1 cellular context compared by ENCODE assay signal in genomic region chr10:24396396-24396795, GRCh38.
TF ChIP-seq lines count a peak whose summit lies in the region.

No MANE protein-coding gene starts in this region.

TF ChIP-seq in WTC11, 78 proteins besides CTCF, POLR2A, EP300 and RAD21 (continued from another document):
- TF ChIP-seq, protein P1, sequence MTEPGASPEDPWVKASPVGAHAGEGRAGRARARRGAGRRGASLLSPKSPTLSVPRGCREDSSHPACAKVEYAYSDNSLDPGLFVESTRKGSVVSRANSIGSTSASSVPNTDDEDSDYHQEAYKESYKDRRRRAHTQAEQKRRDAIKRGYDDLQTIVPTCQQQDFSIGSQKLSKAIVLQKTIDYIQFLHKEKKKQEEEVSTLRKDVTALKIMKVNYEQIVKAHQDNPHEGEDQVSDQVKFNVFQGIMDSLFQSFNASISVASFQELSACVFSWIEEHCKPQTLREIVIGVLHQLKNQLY (CRISPR knock-in tag; IDR thresholded peaks at IDR 0.05): no peak
- TF ChIP-seq TCF7 (CRISPR knock-in tag; IDR thresholded peaks at IDR 0.05; ENCODE audit: low read depth): no peak
- TF ChIP-seq, protein P2, sequence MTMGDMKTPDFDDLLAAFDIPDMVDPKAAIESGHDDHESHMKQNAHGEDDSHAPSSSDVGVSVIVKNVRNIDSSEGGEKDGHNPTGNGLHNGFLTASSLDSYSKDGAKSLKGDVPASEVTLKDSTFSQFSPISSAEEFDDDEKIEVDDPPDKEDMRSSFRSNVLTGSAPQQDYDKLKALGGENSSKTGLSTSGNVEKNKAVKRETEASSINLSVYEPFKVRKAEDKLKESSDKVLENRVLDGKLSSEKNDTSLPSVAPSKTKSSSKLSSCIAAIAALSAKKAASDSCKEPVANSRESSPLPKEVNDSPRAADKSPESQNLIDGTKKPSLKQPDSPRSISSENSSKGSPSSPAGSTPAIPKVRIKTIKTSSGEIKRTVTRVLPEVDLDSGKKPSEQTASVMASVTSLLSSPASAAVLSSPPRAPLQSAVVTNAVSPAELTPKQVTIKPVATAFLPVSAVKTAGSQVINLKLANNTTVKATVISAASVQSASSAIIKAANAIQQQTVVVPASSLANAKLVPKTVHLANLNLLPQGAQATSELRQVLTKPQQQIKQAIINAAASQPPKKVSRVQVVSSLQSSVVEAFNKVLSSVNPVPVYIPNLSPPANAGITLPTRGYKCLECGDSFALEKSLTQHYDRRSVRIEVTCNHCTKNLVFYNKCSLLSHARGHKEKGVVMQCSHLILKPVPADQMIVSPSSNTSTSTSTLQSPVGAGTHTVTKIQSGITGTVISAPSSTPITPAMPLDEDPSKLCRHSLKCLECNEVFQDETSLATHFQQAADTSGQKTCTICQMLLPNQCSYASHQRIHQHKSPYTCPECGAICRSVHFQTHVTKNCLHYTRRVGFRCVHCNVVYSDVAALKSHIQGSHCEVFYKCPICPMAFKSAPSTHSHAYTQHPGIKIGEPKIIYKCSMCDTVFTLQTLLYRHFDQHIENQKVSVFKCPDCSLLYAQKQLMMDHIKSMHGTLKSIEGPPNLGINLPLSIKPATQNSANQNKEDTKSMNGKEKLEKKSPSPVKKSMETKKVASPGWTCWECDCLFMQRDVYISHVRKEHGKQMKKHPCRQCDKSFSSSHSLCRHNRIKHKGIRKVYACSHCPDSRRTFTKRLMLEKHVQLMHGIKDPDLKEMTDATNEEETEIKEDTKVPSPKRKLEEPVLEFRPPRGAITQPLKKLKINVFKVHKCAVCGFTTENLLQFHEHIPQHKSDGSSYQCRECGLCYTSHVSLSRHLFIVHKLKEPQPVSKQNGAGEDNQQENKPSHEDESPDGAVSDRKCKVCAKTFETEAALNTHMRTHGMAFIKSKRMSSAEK (CRISPR knock-in tag; IDR thresholded peaks at IDR 0.05; ENCODE audit: borderline replicate concordance): no peak
- TF ChIP-seq ETV6 (CRISPR knock-in tag; IDR thresholded peaks at IDR 0.05): no peak
- TF ChIP-seq NR2C2 (CRISPR knock-in tag; IDR thresholded peaks at IDR 0.05): no peak
